ENCODE assay signal across 9 cellular contexts in the genomic region with DNA sequence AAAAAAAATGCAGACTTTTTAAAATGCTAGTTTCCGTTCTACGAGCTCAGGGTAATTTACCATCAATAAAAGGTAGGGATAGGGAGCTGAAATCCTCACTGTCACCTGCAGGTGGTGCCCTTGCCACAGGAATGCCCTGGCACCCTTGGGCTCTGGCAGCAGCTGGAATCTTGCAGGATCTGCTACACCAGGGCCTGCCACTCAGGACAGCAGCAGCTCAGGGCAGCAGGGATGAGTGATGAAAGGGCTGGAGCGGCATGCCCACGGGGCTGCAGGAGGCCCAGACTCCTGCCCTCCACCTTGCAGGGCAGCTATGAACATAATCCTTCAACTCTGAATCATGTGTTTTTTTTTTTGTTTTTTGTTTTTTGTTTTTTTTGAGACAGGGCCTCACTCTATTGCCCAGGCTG.
DNase-seq lines count a peak whose midpoint lies in the region; ATAC-seq, FAIRE-seq and TF ChIP-seq lines count a peak whose summit lies in the region.
"Had no signal": no experiment of that assay in that cellular context is flagged by ENCODE, and none has a peak within 500 bp of the region (broad histone marks: within the 10 kb centered on the region; RNA-seq: fewer than 3 reads in every experiment).

No MANE protein-coding gene starts in this region.

- no peak for ATAC-seq in GM18511 (IDR thresholded peaks at IDR 0.05; ENCODE audit: unreplicated experiment)

- H3K4me1 ChIP-seq in neutrophil (ENCODE audit: control insufficient read depth in 1 of 2, insufficient read depth in 1 of 2, low read depth in 1 of 2, low read length in 1 of 2): no peaks in the 10 kb centered on the region

- peak; percentile 92 for TF ChIP-seq CTCF in neutrophil (IDR thresholded peaks at IDR 0.05)

- H3K27me3 ChIP-seq in neutrophil: no peaks in the 10 kb centered on the region

- no peak overlapping the region for H3K4me3 ChIP-seq in neutrophil (ENCODE audit: low read depth in 1 of 2, low read length in 1 of 2)

- H3K9me3 ChIP-seq in neutrophil: no peaks in the 10 kb centered on the region

- H3K36me3 ChIP-seq in neutrophil: peaks cover 4% of the 10 kb centered on the region

- peak; percentile 71 for FAIRE-seq in RCC 7860 (lab: Jason Lieb, UNC)
- FAIRE-seq: colon had no signal

- H3K27ac ChIP-seq in neutrophil: no peak overlapping the region

- peak; percentile 57 for DNase-seq in DMS79 (lab: John Stamatoyannopoulos, UW)
- peak; percentile 86 to 89 for DNase-seq in Kasumi-1 (lab: John Stamatoyannopoulos, UW)
- DNase-seq in RCC 7860 (ENCODE audit: low spot score): peak; percentile 61
- peak; percentile 85 to 86 for DNase-seq in activated T-cell treated with anti-CD3 and anti-CD28 coated beads, Interleukin-2, amount 50 U/mL, for 48 hours
- DNase-seq in fibroblast of peridontal ligament (ENCODE audit: extremely low read depth): peak; percentile 77
- peak; percentile 92 for DNase-seq in superior temporal gyrus (ENCODE audit: extremely low spot score)
